1 cellular context compared by ENCODE assay signal in the genomic region with DNA sequence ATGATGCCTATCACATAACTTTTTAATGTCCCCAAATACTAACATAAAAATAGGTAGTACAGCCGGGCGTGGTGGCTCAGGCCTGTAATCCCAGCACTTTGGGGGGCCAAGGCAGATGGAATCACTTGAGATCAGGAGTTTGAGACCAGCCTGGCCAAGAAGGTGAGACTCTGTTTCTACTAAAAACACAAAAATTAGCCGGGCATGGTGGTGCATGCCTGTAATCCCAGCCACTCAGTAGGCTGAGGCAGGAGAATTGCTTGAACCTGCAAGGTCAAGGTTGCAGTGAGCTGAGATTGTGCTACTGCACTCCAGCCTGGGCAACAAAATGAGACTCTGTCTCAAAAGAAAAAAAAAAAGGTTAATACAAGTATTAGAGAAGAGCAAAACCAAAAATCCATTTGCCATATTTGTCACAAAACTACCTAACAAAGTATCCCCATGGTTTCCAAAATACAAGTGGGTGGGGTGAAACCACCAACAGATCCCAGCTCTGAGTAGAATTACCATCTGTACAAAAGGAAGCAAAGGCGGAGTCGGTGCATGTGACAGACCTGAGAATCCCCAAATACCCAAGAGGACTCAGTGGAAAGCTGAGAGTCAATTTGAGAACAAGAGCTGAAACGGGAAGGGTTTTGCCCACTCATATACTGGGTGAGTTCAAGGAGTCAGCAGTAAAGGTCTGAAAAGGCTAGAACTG.
TF ChIP-seq lines count a peak whose summit lies in the region.

No MANE protein-coding gene starts in this region.

TF ChIP-seq in WTC11, 78 proteins besides CTCF, POLR2A, EP300 and RAD21 (continued from another document):
- TF ChIP-seq, protein P1, sequence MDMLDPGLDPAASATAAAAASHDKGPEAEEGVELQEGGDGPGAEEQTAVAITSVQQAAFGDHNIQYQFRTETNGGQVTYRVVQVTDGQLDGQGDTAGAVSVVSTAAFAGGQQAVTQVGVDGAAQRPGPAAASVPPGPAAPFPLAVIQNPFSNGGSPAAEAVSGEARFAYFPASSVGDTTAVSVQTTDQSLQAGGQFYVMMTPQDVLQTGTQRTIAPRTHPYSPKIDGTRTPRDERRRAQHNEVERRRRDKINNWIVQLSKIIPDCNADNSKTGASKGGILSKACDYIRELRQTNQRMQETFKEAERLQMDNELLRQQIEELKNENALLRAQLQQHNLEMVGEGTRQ (CRISPR knock-in tag; IDR thresholded peaks at IDR 0.05), result no peak
- no peak for TF ChIP-seq ZNF219 (CRISPR knock-in tag; IDR thresholded peaks at IDR 0.05; ENCODE audit: borderline replicate concordance)
- TF ChIP-seq, protein P2, sequence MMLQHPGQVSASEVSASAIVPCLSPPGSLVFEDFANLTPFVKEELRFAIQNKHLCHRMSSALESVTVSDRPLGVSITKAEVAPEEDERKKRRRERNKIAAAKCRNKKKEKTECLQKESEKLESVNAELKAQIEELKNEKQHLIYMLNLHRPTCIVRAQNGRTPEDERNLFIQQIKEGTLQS (CRISPR knock-in tag; conservative IDR thresholded peaks at IDR 0.05), result no peak
